ENCODE assay signal across 17 cellular contexts in the genomic region with DNA sequence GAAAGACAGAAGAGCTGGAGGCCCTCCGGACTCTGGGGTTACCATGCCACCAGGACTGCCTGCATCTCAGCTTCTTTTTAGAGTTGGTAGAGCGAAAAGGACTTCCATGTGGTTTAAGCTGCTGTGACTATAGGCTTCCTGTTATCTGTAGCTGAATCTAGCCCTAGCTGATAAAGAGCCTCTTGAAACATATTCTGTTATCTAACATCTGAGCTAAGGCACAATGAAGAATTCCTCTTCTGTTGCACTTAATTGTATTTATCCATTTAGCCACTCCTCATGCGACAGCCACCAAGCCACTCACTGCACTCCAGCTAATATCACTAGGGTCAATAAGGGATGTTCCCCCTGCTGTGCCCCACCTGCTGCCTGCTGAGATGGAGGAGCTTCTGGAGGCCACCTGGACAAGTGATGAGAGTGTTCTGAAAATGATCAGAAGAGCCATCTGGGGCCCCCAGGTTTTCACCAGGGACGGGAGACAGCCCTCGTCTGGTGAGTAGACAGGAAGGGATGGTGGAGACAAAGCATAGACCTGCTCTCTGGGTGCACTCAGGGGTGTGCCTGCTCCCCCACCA.
DNase-seq lines count a peak whose midpoint lies in the region; ATAC-seq and TF ChIP-seq lines count a peak whose summit lies in the region.
"Had no signal": no experiment of that assay in that cellular context is flagged by ENCODE, and none has a peak within 500 bp of the region (broad histone marks: within the 10 kb centered on the region; RNA-seq: fewer than 3 reads in every experiment).

No MANE protein-coding gene starts in this region.

- no peaks in the 10 kb centered on the region for H4K20me1 ChIP-seq in neural progenitor cell (ENCODE audit: low read depth)

- no peak overlapping the region for H3K4me3 ChIP-seq in neural progenitor cell
- H3K4me3 ChIP-seq in HAP-1: no peak overlapping the region
- no peak overlapping the region for H3K4me3 ChIP-seq in CD4-positive, alpha-beta memory T cell (ENCODE audit: low read length in 2 of 2)
- H3K4me3 ChIP-seq: SJSA1 had no signal

- H3K9me3 ChIP-seq in neural progenitor cell (ENCODE audit: low read depth): no peaks in the 10 kb centered on the region
- no peaks in the 10 kb centered on the region for H3K9me3 ChIP-seq in HAP-1
- no peaks in the 10 kb centered on the region for H3K9me3 ChIP-seq in CD4-positive, alpha-beta memory T cell (ENCODE audit: control insufficient read depth in 1 of 2, low read length in 2 of 2)
- H3K9me3 ChIP-seq: SJSA1 had no signal

- H3K4me1 Mint-ChIP-seq in neural progenitor cell: peaks cover 18% of the 10 kb centered on the region
- peaks cover 0 to 11% (median 0%) of the 10 kb centered on the region in 4 donors for H3K4me1 Mint-ChIP-seq in CD4-positive, alpha-beta memory T cell

- TF ChIP-seq CTCF in neural progenitor cell (IDR thresholded peaks at IDR 0.05): no peak

- H3K27me3 Mint-ChIP-seq in neural progenitor cell (ENCODE audit: insufficient read depth, low read depth): peaks cover 4% of the 10 kb centered on the region
- no peaks in the 10 kb centered on the region for H3K27me3 Mint-ChIP-seq in CD4-positive, alpha-beta memory T cell

- H3K4me2 ChIP-seq in neural progenitor cell: no peak overlapping the region

- in situ Hi-C loops in HAP-1 (cut with MboI; ENCODE audit: low sequenced_read_pairs): no loop called here

- intact Hi-C loops in CD4-positive, alpha-beta memory T cell (cut with micrococcal nuclease): no loop called here

- no peaks in the 10 kb centered on the region for H3K27me3 ChIP-seq in neural progenitor cell
- H3K27me3 ChIP-seq in HAP-1 (ENCODE audit: low read depth): no peaks in the 10 kb centered on the region
- no peaks in the 10 kb centered on the region for H3K27me3 ChIP-seq in CD4-positive, alpha-beta memory T cell (ENCODE audit: insufficient read depth, low read length)
- H3K27me3 ChIP-seq: SJSA1 had no signal

- no peaks in the 10 kb centered on the region for H3K9me3 Mint-ChIP-seq in neural progenitor cell
- peaks cover 0 to 1% (median 0%) of the 10 kb centered on the region in 8 donors for H3K9me3 Mint-ChIP-seq in CD4-positive, alpha-beta memory T cell

- no peak overlapping the region for H3K27ac ChIP-seq in neural progenitor cell
- no peak overlapping the region for H3K27ac ChIP-seq in CD4-positive, alpha-beta memory T cell (ENCODE audit: low read depth, low read length)
- H3K27ac ChIP-seq: SJSA1 had no signal

- no peaks in the 10 kb centered on the region for H3K4me1 ChIP-seq in neural progenitor cell
- H3K4me1 ChIP-seq in HAP-1: no peaks in the 10 kb centered on the region
- H3K4me1 ChIP-seq in CD4-positive, alpha-beta memory T cell (ENCODE audit: insufficient read depth, low read length): no peaks in the 10 kb centered on the region

- ATAC-seq in GM18867 (IDR thresholded peaks at IDR 0.05; ENCODE audit: unreplicated experiment) (no peak), GM19324 (IDR thresholded peaks at IDR 0.05; ENCODE audit: low FRiP score, unreplicated experiment) (no peak)

- peaks cover 2% of the 10 kb centered on the region for H3K36me3 Mint-ChIP-seq in neural progenitor cell
- peaks cover 2 to 14% of the 10 kb centered on the region in 2 donors for H3K36me3 Mint-ChIP-seq in CD4-positive, alpha-beta memory T cell

- H3K9ac ChIP-seq in neural progenitor cell: no peak overlapping the region

- no peak overlapping the region for H2AFZ ChIP-seq in neural progenitor cell (replicated peaks)

- H3F3A ChIP-seq in neural progenitor cell (ENCODE audit: low read depth): no peaks in the 10 kb centered on the region

- peak; percentile 95 for DNase-seq in DMS79 treated with DMSO at 0.1 percent for 48 hours (lab: John Stamatoyannopoulos, UW)
- DNase-seq in NCI-H187 (lab: John Stamatoyannopoulos, UW): peak; percentile 32 to 53
- peak; percentile 98 to 99 for DNase-seq in NCI-H524 (lab: John Stamatoyannopoulos, UW)
- DNase-seq in neural progenitor cell (ENCODE audit: low spot score): no peak
- no peak for DNase-seq in HAP-1 (ENCODE audit: low spot score in 2 of 2)
- no peak for DNase-seq in CD4-positive, alpha-beta memory T cell
- DNase-seq: activated CD4-positive, alpha-beta T cell treated with anti-CD3 and anti-CD28 coated beads for 1 hour; activated CD8-positive, alpha-beta memory T cell treated with anti-CD3 and anti-CD28 coated beads, Interleukin-2, amount 50 U/mL, for 4 hours; cerebellar nuclear complex; effector memory CD4-positive, alpha-beta T cell; NCI-H1694 treated with DMSO at 0.1 percent for 48 hours; stimulated activated CD4-positive, alpha-beta T cell treated with anti-CD3 and anti-CD28 coated beads, Interleukin-4, amount 100 ng/mL, for 24 hours; stimulated activated CD8-positive, alpha-beta memory T cell treated with anti-CD3 and anti-CD28 coated beads, Interleukin-4, amount 100 ng/mL, for 48 hours; T1000 had no signal

- no peak overlapping the region for H3K4me3 Mint-ChIP-seq in neural progenitor cell
- no peak overlapping the region for H3K4me3 Mint-ChIP-seq in CD4-positive, alpha-beta memory T cell

- no peaks in the 10 kb centered on the region for H3K79me2 ChIP-seq in neural progenitor cell (ENCODE audit: low read depth)

- POLR2A ChIA-PET in CD4-positive, alpha-beta memory T cell (lab: Charles Lee; ENCODE audit: partially characterized antibody): no interaction called here

- H3K36me3 ChIP-seq in neural progenitor cell (no peaks in the 10 kb centered on the region), HAP-1 (replicated peaks) (no peaks in the 10 kb centered on the region)
- H3K36me3 ChIP-seq in CD4-positive, alpha-beta memory T cell (ENCODE audit: insufficient read depth, low read length): no peaks in the 10 kb centered on the region
- H3K36me3 ChIP-seq: SJSA1 had no signal

- peak overlapping the region; percentile 72 for H3K27ac Mint-ChIP-seq in neural progenitor cell
- peak overlapping the region in 1 of 7 donors; percentile 26 for H3K27ac Mint-ChIP-seq in CD4-positive, alpha-beta memory T cell

- CTCF ChIA-PET in CD4-positive, alpha-beta memory T cell (lab: Charles Lee; ENCODE audit: partially characterized antibody): no interaction called here

Comparison
In these comparisons a context has a peak if more than half of its experiments do, and no peak if none do; other contexts are left out.
1. DNase-seq: peak in DMS79 treated with DMSO at 0.1 percent for 48 hours (single experiment), NCI-H187 (2 of 2) and NCI-H524 (2 of 2); none in neural progenitor cell (single experiment), HAP-1 (0 of 2) and CD4-positive, alpha-beta memory T cell (0 of 5).